In genomic region chr10:91197044-91197651, GRCh38 we compare ENCODE assay signal across 10 cellular contexts. TPM values are rescaled to one million over a fixed set of nuclear protein-coding genes. Genes with fewer than 3 reads are reported as not detected.
DNase-seq lines count a peak whose midpoint lies in the region; ATAC-seq, FAIRE-seq and TF ChIP-seq lines count a peak whose summit lies in the region.
"Had no signal": no experiment of that assay in that cellular context is flagged by ENCODE, and none has a peak within 500 bp of the region (broad histone marks: within the 10 kb centered on the region; RNA-seq: fewer than 3 reads in every experiment).

No MANE protein-coding gene starts in this region.

- H3K4me3 Mint-ChIP-seq in activated naive CD4-positive, alpha-beta T cell treated with anti-CD3 and anti-CD28 coated beads, Interleukin-2, amount 50 U/mL, for 24 hours = no peak overlapping the region
- no peak overlapping the region for H3K4me3 Mint-ChIP-seq in activated naive CD4-positive, alpha-beta T cell treated with anti-CD3 and anti-CD28 coated beads for 36 hours
- H3K4me3 Mint-ChIP-seq in astrocyte (ENCODE audit: unreplicated experiment) (no peak overlapping the region), immature natural killer cell (no peak overlapping the region), glutamatergic neuron (ENCODE audit: unreplicated experiment) (no peak overlapping the region)
- no peak overlapping the region for H3K4me3 Mint-ChIP-seq in stimulated activated naive B cell treated with anti-CD40 and anti-IgM and Interleukin-4, amounts not matched to agents 10 μg/mL and 1 μg/mL and 100 μg/mL, for 72 hours
- H3K4me3 Mint-ChIP-seq: activated CD4-positive, alpha-beta memory T cell treated with anti-CD3 and anti-CD28 coated beads, Interleukin-2, amount 10 ng/mL, durations not matched to agents 7 days and 5 days had no signal

- H3K27ac Mint-ChIP-seq in activated naive CD4-positive, alpha-beta T cell treated with anti-CD3 and anti-CD28 coated beads, Interleukin-2, amount 50 U/mL, for 24 hours = peak overlapping the region; percentile 42
- no peak overlapping the region for H3K27ac Mint-ChIP-seq in activated naive CD4-positive, alpha-beta T cell treated with anti-CD3 and anti-CD28 coated beads for 36 hours
- H3K27ac Mint-ChIP-seq in astrocyte (ENCODE audit: unreplicated experiment) = no peak overlapping the region
- peak overlapping the region in 5 of 6 donors; percentile 12 to 63 (median 36) for H3K27ac Mint-ChIP-seq in immature natural killer cell
- peak overlapping the region; percentile 67 for H3K27ac Mint-ChIP-seq in stimulated activated naive B cell treated with anti-CD40 and anti-IgM and Interleukin-4, amounts not matched to agents 10 μg/mL and 1 μg/mL and 100 μg/mL, for 72 hours
- no peak overlapping the region for H3K27ac Mint-ChIP-seq in glutamatergic neuron (ENCODE audit: unreplicated experiment)
- H3K27ac Mint-ChIP-seq: activated CD4-positive, alpha-beta memory T cell treated with anti-CD3 and anti-CD28 coated beads, Interleukin-2, amount 10 ng/mL, durations not matched to agents 7 days and 5 days had no signal

- CTCF ChIA-PET in activated naive CD4-positive, alpha-beta T cell treated with anti-CD3 and anti-CD28 coated beads for 36 hours (lab: Charles Lee) = no interaction called here

- H3K4me1 ChIP-seq in astrocyte (ENCODE audit: insufficient read depth, low read length) = peaks cover 7% of the 10 kb centered on the region

- no peaks in the 10 kb centered on the region for H3K79me2 ChIP-seq in astrocyte (ENCODE audit: insufficient read depth, low read length)

- no peaks in the 10 kb centered on the region for H3K27me3 Mint-ChIP-seq in activated naive CD4-positive, alpha-beta T cell treated with anti-CD3 and anti-CD28 coated beads, Interleukin-2, amount 50 U/mL, for 24 hours
- no peaks in the 10 kb centered on the region for H3K27me3 Mint-ChIP-seq in activated naive CD4-positive, alpha-beta T cell treated with anti-CD3 and anti-CD28 coated beads for 36 hours (ENCODE audit: low read depth)
- H3K27me3 Mint-ChIP-seq in astrocyte (ENCODE audit: low read depth, unreplicated experiment) (no peaks in the 10 kb centered on the region), immature natural killer cell (ENCODE audit: low read depth in 3 of 3) (peaks cover 2 to 5% (median 3%) of the 10 kb centered on the region in 3 donors), glutamatergic neuron (ENCODE audit: unreplicated experiment) (no peaks in the 10 kb centered on the region)
- no peaks in the 10 kb centered on the region for H3K27me3 Mint-ChIP-seq in stimulated activated naive B cell treated with anti-CD40 and anti-IgM and Interleukin-4, amounts not matched to agents 10 μg/mL and 1 μg/mL and 100 μg/mL, for 72 hours
- H3K27me3 Mint-ChIP-seq: activated CD4-positive, alpha-beta memory T cell treated with anti-CD3 and anti-CD28 coated beads, Interleukin-2, amount 10 ng/mL, durations not matched to agents 7 days and 5 days had no signal

- no peak overlapping the region for H3K27ac ChIP-seq in astrocyte (ENCODE audit: low read depth, low read length)

- FAIRE-seq in astrocyte (lab: Jason Lieb, UNC) (no peak), frontal cortex (lab: Jason Lieb, UNC) (no peak)

- no peaks in the 10 kb centered on the region for H3K36me3 ChIP-seq in astrocyte (ENCODE audit: insufficient read depth, low read length)

- peak overlapping the region; percentile 37 for H3K4me3 ChIP-seq in astrocyte (ENCODE audit: insufficient read depth, low read depth, low read length)

- no peak for ATAC-seq in stimulated activated naive B cell treated with anti-CD40 and anti-IgM and Interleukin-4, amounts not matched to agents 10 μg/mL and 1 μg/mL and 100 μg/mL, for 72 hours (replicated peaks)

- peak overlapping the region; percentile 48 for H2AFZ ChIP-seq in astrocyte (ENCODE audit: low read depth, low read length)

- H3K4me2 ChIP-seq in astrocyte (ENCODE audit: low read length) = peak overlapping the region; percentile 75

- H3K9me3 Mint-ChIP-seq in activated naive CD4-positive, alpha-beta T cell treated with anti-CD3 and anti-CD28 coated beads, Interleukin-2, amount 50 U/mL, for 24 hours = no peaks in the 10 kb centered on the region
- H3K9me3 Mint-ChIP-seq in activated naive CD4-positive, alpha-beta T cell treated with anti-CD3 and anti-CD28 coated beads for 36 hours = no peaks in the 10 kb centered on the region
- H3K9me3 Mint-ChIP-seq in astrocyte (ENCODE audit: unreplicated experiment) (peaks cover 1% of the 10 kb centered on the region), immature natural killer cell (no peaks in the 10 kb centered on the region), glutamatergic neuron (ENCODE audit: unreplicated experiment) (no peaks in the 10 kb centered on the region)
- H3K9me3 Mint-ChIP-seq in stimulated activated naive B cell treated with anti-CD40 and anti-IgM and Interleukin-4, amounts not matched to agents 10 μg/mL and 1 μg/mL and 100 μg/mL, for 72 hours = peaks cover 12 to 16% of the 10 kb centered on the region in 2 donors
- H3K9me3 Mint-ChIP-seq: activated CD4-positive, alpha-beta memory T cell treated with anti-CD3 and anti-CD28 coated beads, Interleukin-2, amount 10 ng/mL, durations not matched to agents 7 days and 5 days had no signal

- intact Hi-C loops in activated naive CD4-positive, alpha-beta T cell treated with anti-CD3 and anti-CD28 coated beads for 36 hours (cut with micrococcal nuclease) = no loop called here

- no peaks in the 10 kb centered on the region for H3K27me3 ChIP-seq in astrocyte (ENCODE audit: insufficient read depth, low read length)

- peaks cover 11% of the 10 kb centered on the region for H3K36me3 Mint-ChIP-seq in activated naive CD4-positive, alpha-beta T cell treated with anti-CD3 and anti-CD28 coated beads, Interleukin-2, amount 50 U/mL, for 24 hours
- peaks cover 5% of the 10 kb centered on the region for H3K36me3 Mint-ChIP-seq in activated naive CD4-positive, alpha-beta T cell treated with anti-CD3 and anti-CD28 coated beads for 36 hours (ENCODE audit: low read depth)
- H3K36me3 Mint-ChIP-seq in astrocyte (ENCODE audit: low read depth, unreplicated experiment) (no peaks in the 10 kb centered on the region), immature natural killer cell (no peaks in the 10 kb centered on the region), glutamatergic neuron (ENCODE audit: unreplicated experiment) (no peaks in the 10 kb centered on the region)
- H3K36me3 Mint-ChIP-seq in stimulated activated naive B cell treated with anti-CD40 and anti-IgM and Interleukin-4, amounts not matched to agents 10 μg/mL and 1 μg/mL and 100 μg/mL, for 72 hours = peaks cover 27 to 43% of the 10 kb centered on the region in 2 donors

- H3K9me3 ChIP-seq in astrocyte (ENCODE audit: insufficient read depth, low read depth, low read length) = no peaks in the 10 kb centered on the region

- H3K9ac ChIP-seq in astrocyte (ENCODE audit: low read length) = peak overlapping the region; percentile 29

- peaks cover 90% of the 10 kb centered on the region for H3K4me1 Mint-ChIP-seq in activated naive CD4-positive, alpha-beta T cell treated with anti-CD3 and anti-CD28 coated beads, Interleukin-2, amount 50 U/mL, for 24 hours
- peaks cover 75% of the 10 kb centered on the region for H3K4me1 Mint-ChIP-seq in activated naive CD4-positive, alpha-beta T cell treated with anti-CD3 and anti-CD28 coated beads for 36 hours (ENCODE audit: low read depth)
- peaks cover 42% of the 10 kb centered on the region for H3K4me1 Mint-ChIP-seq in astrocyte (ENCODE audit: low read depth, unreplicated experiment)
- H3K4me1 Mint-ChIP-seq in immature natural killer cell = peaks cover 65 to 74% of the 10 kb centered on the region in 2 donors
- peaks cover 63 to 83% of the 10 kb centered on the region in 2 donors for H3K4me1 Mint-ChIP-seq in stimulated activated naive B cell treated with anti-CD40 and anti-IgM and Interleukin-4, amounts not matched to agents 10 μg/mL and 1 μg/mL and 100 μg/mL, for 72 hours
- no peaks in the 10 kb centered on the region for H3K4me1 Mint-ChIP-seq in glutamatergic neuron (ENCODE audit: low read depth, unreplicated experiment)

- no peak for TF ChIP-seq CTCF in astrocyte (IDR thresholded peaks at IDR 0.05; ENCODE audit: insufficient read depth, low read depth, low read length)
- TF ChIP-seq CTCF in glutamatergic neuron (IDR thresholded peaks at IDR 0.05; ENCODE audit: partially characterized antibody, unreplicated experiment) = no peak

- DNase-seq in activated naive CD4-positive, alpha-beta T cell treated with anti-CD3 and anti-CD28 coated beads for 36 hours = no peak
- peak; percentile 56 for DNase-seq in astrocyte (ENCODE audit: low read depth)
- DNase-seq in immature natural killer cell = no peak
- no peak for DNase-seq in stimulated activated naive B cell treated with anti-CD40 and anti-IgM and Interleukin-4, amounts not matched to agents 10 μg/mL and 1 μg/mL and 100 μg/mL, for 72 hours
- no peak for DNase-seq in frontal cortex (ENCODE audit: low spot score in 2 of 2)
- DNase-seq in glutamatergic neuron = no peak
- no peak for DNase-seq in amniotic stem cell (lab: John Stamatoyannopoulos, UW)
- DNase-seq: activated CD4-positive, alpha-beta memory T cell treated with anti-CD3 and anti-CD28 coated beads, Interleukin-2, amount 10 ng/mL, durations not matched to agents 7 days and 5 days; NCI-H1092 had no signal

- no peaks in the 10 kb centered on the region for H4K20me1 ChIP-seq in astrocyte (ENCODE audit: insufficient read depth, low read length)

RNA-seq across cellular contexts. Expression of gene PCGF5, which starts 23.3 kb away (rescaled TPM):
- total RNA-seq in activated naive CD4-positive, alpha-beta T cell treated with anti-CD3 and anti-CD28 coated beads for 36 hours = 10 to 100 TPM; 34.2 to 36.4 TPM
- total RNA-seq in astrocyte (28.2 and 31.5 TPM in 2 replicates), frontal cortex (15.5 TPM), glutamatergic neuron (ENCODE audit: unreplicated experiment) (3.0 TPM)
- polyA plus RNA-seq in immature natural killer cell = 10 to 100 TPM; 46.2 to 54.8 (median 53.5) TPM

Comparison
In these comparisons a context has a peak if more than half of its experiments do, and no peak if none do; other contexts are left out.
1. H3K27ac Mint-ChIP-seq: peak in activated naive CD4-positive, alpha-beta T cell treated with anti-CD3 and anti-CD28 coated beads, Interleukin-2, amount 50 U/mL, for 24 hours (single experiment), immature natural killer cell (5 of 6) and stimulated activated naive B cell treated with anti-CD40 and anti-IgM and Interleukin-4, amounts not matched to agents 10 μg/mL and 1 μg/mL and 100 μg/mL, for 72 hours (single experiment); none in activated naive CD4-positive, alpha-beta T cell treated with anti-CD3 and anti-CD28 coated beads for 36 hours (single experiment), astrocyte (single experiment) and glutamatergic neuron (single experiment).